Comparison of ENCODE assay signal across 12 cellular contexts in the genomic region with DNA sequence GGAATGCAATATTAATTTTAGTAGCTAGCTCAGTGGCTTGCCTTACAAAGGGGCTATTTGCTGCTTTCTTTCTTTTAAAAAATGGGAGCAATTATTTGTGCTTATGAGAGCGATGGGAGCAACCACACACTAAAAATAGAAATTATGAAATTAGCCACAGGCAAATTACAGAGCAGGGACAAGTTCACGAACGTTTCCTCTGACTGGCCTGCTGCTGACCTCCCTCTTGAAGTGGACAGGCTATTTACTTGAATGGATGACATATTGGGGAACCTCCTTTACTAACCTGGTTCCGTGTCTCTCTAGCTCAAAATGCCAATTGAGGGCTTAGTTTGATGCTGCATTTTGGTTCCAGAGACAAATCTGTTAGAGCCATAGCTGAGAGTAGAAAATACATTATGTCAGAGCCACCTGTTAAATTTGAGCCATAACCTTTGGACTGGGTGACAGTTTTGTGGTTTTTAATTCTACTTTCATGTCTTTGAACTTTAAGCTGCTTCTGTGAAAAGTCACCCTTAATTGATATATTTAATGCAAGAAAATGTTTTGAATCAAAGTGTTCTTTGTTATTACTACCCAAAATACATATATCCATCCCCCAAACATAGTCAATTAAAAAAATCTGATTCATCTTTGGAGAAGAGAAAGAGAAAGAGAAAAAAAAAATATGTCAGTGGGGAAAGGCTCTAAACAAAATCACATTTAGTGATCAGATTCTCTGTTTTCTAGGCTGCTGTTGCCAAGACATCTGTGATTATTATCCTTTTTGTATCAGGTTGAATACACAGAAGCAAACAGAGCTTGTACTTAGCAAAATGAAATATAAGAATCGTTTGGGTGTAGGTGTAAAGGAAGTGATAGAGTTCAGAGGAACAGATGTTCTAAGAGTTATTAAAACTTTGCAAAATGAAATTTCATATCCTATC.
DNase-seq lines count a peak whose midpoint lies in the region; ATAC-seq and TF ChIP-seq lines count a peak whose summit lies in the region.
"Had no signal": no experiment of that assay in that cellular context is flagged by ENCODE, and none has a peak within 500 bp of the region (broad histone marks: within the 10 kb centered on the region; RNA-seq: fewer than 3 reads in every experiment).

No MANE protein-coding gene starts in this region.

- H3K27ac Mint-ChIP-seq in nephron = peak overlapping the region; percentile 15 to 66 (median 21)
- H3K27ac Mint-ChIP-seq: immature natural killer cell had no signal

- DNase-seq in MV-4-11 (lab: John Stamatoyannopoulos, UW) (peak; percentile 60), HAP-1 (ENCODE audit: low spot score in 2 of 2) (no peak), HuH-7 (ENCODE audit: low spot score) (no peak)
- DNase-seq: immature natural killer cell; naive thymus-derived CD4-positive, alpha-beta T cell; stimulated activated naive CD4-positive, alpha-beta T cell had no signal

- H3K4me1 ChIP-seq in HEK293 (ENCODE audit: control insufficient read depth, insufficient read depth, low read length) (no peaks in the 10 kb centered on the region), HAP-1 (peaks cover 13% of the 10 kb centered on the region)

- no peak for TF ChIP-seq CTCF in HEK293 (tag by site-specific recombination; IDR thresholded peaks at IDR 0.05)
- no peak for TF ChIP-seq CTCF in nephron (IDR thresholded peaks at IDR 0.05; ENCODE audit: unreplicated experiment in 3 of 3)

- H3K9me3 ChIP-seq in HEK293 (ENCODE audit: control insufficient read depth, insufficient read depth, low read depth, low read length) (no peaks in the 10 kb centered on the region), HAP-1 (no peaks in the 10 kb centered on the region)

- no peak overlapping the region for H3K4me3 Mint-ChIP-seq in nephron
- H3K4me3 Mint-ChIP-seq: naive thymus-derived CD4-positive, alpha-beta T cell had no signal

- no peaks in the 10 kb centered on the region for H3K9me3 Mint-ChIP-seq in nephron

- CTCF ChIA-PET in HEK293 (lab: Yijun Ruan, JAX) = interaction anchor here (0.6 kb wide), 1 partner anchor 464 kb away, joined by 3 read pairs; no protein-coding TSS in a partner anchor

- no peaks in the 10 kb centered on the region for H3K36me3 Mint-ChIP-seq in nephron (ENCODE audit: low read depth)
- H3K36me3 Mint-ChIP-seq: naive thymus-derived CD4-positive, alpha-beta T cell had no signal

- H3K4me3 ChIP-seq in HEK293 (ENCODE audit: low read depth, low read length) (no peak overlapping the region), HAP-1 (no peak overlapping the region)

- in situ Hi-C loops in HAP-1 (cut with MboI; ENCODE audit: low sequenced_read_pairs) = no loop called here

- H3K27ac ChIP-seq in HEK293 (ENCODE audit: extremely low read depth, low read depth, low read length) = no peak overlapping the region

- ATAC-seq in GM18907 (IDR thresholded peaks at IDR 0.05; ENCODE audit: unreplicated experiment) = peak; percentile 51
- ATAC-seq in HG03460 (IDR thresholded peaks at IDR 0.05; ENCODE audit: unreplicated experiment) = no peak
- ATAC-seq: esophagus mucosa; naive thymus-derived CD4-positive, alpha-beta T cell; Panc1 had no signal

- peaks cover 46% of the 10 kb centered on the region for H3K4me1 Mint-ChIP-seq in nephron

- H3K36me3 ChIP-seq in HEK293 (ENCODE audit: control insufficient read depth in 2 of 2, insufficient read depth in 1 of 2, low read length in 2 of 2) (no peaks in the 10 kb centered on the region), HAP-1 (replicated peaks) (no peaks in the 10 kb centered on the region)

- H3K27me3 Mint-ChIP-seq in nephron (ENCODE audit: low read depth) = no peaks in the 10 kb centered on the region

- POLR2A ChIA-PET in HEK293 (lab: Yijun Ruan, JAX) = no interaction called here

- H3K27me3 ChIP-seq in HAP-1 (ENCODE audit: low read depth) = no peaks in the 10 kb centered on the region

TF ChIP-seq in HEK293, 187 proteins besides CTCF, POLR2A, EP300 and RAD21:
- TF ChIP-seq SCRT2 (tag by site-specific recombination; IDR thresholded peaks at IDR 0.05) (0 out of 2 replicates have a peak, but pooled peaks have one; percentile 42), OVOL3 (tag by site-specific recombination; IDR thresholded peaks at IDR 0.05) (no peak)
